In genomic region chr15:96349034-96349932, GRCh38 we compare ENCODE assay signal across 14 cellular contexts. TPM values are rescaled to one million over a fixed set of nuclear protein-coding genes. Genes with fewer than 3 reads are reported as not detected.
DNase-seq lines count a peak whose midpoint lies in the region; ATAC-seq and TF ChIP-seq lines count a peak whose summit lies in the region.
"Had no signal": no experiment of that assay in that cellular context is flagged by ENCODE, and none has a peak within 500 bp of the region (broad histone marks: within the 10 kb centered on the region; RNA-seq: fewer than 3 reads in every experiment).

No MANE protein-coding gene starts in this region.

- peak overlapping the region; percentile 96 for H3K27ac Mint-ChIP-seq in osteocyte (ENCODE audit: unreplicated experiment)
- H3K27ac Mint-ChIP-seq in immature natural killer cell = no peak overlapping the region
- H3K27ac Mint-ChIP-seq: H9 had no signal

- no peak for TF ChIP-seq POLR2A in vagina (IDR thresholded peaks at IDR 0.05)

- H3K36me3 ChIP-seq in vagina = no peaks in the 10 kb centered on the region
- H3K36me3 ChIP-seq in aorta (ENCODE audit: control insufficient read depth in 1 of 2, insufficient read depth in 2 of 2, low read length in 1 of 2) = no peaks in the 10 kb centered on the region

- H3K9me3 ChIP-seq in right cardiac atrium (ENCODE audit: control insufficient read depth, low read length) (no peaks in the 10 kb centered on the region), vagina (no peaks in the 10 kb centered on the region), aorta (ENCODE audit: control insufficient read depth, low read length) (no peaks in the 10 kb centered on the region)

- 51% methylated on average over 5 of the region's 5 CpGs for WGBS in right cardiac atrium
- WGBS in aorta, 2 donors = 75 to 78% methylated on average over 5 of the region's 5 CpGs

- TF ChIP-seq CTCF in fibroblast of mammary gland (conservative IDR thresholded peaks at IDR 0.05; ENCODE audit: control insufficient read depth, insufficient read depth, low read depth, low read length) (no peak), osteocyte (IDR thresholded peaks at IDR 0.05) (no peak), vagina (IDR thresholded peaks at IDR 0.05) (no peak)

- H3K4me3 ChIP-seq in right cardiac atrium (ENCODE audit: low read length) = no peak overlapping the region
- H3K4me3 ChIP-seq in fibroblast of mammary gland (ENCODE audit: control insufficient read depth, low read depth, low read length) = no peak overlapping the region
- no peak overlapping the region for H3K4me3 ChIP-seq in vagina
- H3K4me3 ChIP-seq in aorta (ENCODE audit: low read length in 2 of 2) = no peak overlapping the region

- H3K4me1 Mint-ChIP-seq in osteocyte (ENCODE audit: unreplicated experiment) (peaks cover 92% of the 10 kb centered on the region), immature natural killer cell (no peaks in the 10 kb centered on the region)

- intact Hi-C loops in right cardiac atrium (cut with DNase I) = loop anchor here in 3 of 4 donors (5.0 to 10.0 kb wide), 3 partner anchors 1064 to 1094 kb away; no protein-coding TSS in a partner anchor
- intact Hi-C loops in Right ventricle myocardium superior (cut with DNase I) = no loop called here
- intact Hi-C loops in vagina (cut with DNase I) = no loop called here
- intact Hi-C loops in aorta (cut with DNase I) = loop anchor here (10.0 kb wide), 5 partner anchors 886 to 1674 kb away; no protein-coding TSS in a partner anchor

- no peaks in the 10 kb centered on the region for H3K27me3 Mint-ChIP-seq in osteocyte (ENCODE audit: unreplicated experiment)
- peaks cover 31 to 78% (median 62%) of the 10 kb centered on the region in 3 donors for H3K27me3 Mint-ChIP-seq in immature natural killer cell (ENCODE audit: low read depth in 3 of 3)

- DNase-seq in right cardiac atrium (no peak), Right ventricle myocardium superior (no peak), fibroblast of mammary gland (ENCODE audit: low read depth) (peak; percentile 17), osteocyte (ENCODE audit: extremely low spot score, unreplicated experiment) (no peak), vagina (ENCODE audit: extremely low spot score in 2 of 2) (no peak), immature natural killer cell (no peak), aorta (no peak)
- DNase-seq: activated naive CD4-positive, alpha-beta T cell treated with Interleukin-2 at 50 U/mL for 16 hours; cerebellar nuclear complex; NCI-H1048; stimulated activated naive CD4-positive, alpha-beta T cell treated with Interleukin-2 at 50 U/mL for 16 hours had no signal

- H3K27ac ChIP-seq in right cardiac atrium (ENCODE audit: low read length) = peak overlapping the region; percentile 93
- peak overlapping the region; percentile 99 for H3K27ac ChIP-seq in vagina
- no peak overlapping the region for H3K27ac ChIP-seq in aorta (ENCODE audit: low read depth in 1 of 2, low read length in 2 of 2)

- H3K36me3 Mint-ChIP-seq in osteocyte (ENCODE audit: unreplicated experiment) = peaks cover 25% of the 10 kb centered on the region
- H3K36me3 Mint-ChIP-seq in immature natural killer cell = peaks cover 0 to 10% (median 5%) of the 10 kb centered on the region in 3 donors

- ATAC-seq in right cardiac atrium (no peak), Right ventricle myocardium superior (ENCODE audit: poor library complexity) (no peak), aorta (ENCODE audit: low FRiP score) (no peak), GM21515 (IDR thresholded peaks at IDR 0.05; ENCODE audit: unreplicated experiment) (no peak)
- ATAC-seq: sciatic nerve had no signal

- H3K4me1 ChIP-seq in right cardiac atrium (ENCODE audit: control insufficient read depth, insufficient read depth, low read length) (peaks cover 10% of the 10 kb centered on the region), vagina (peaks cover 47% of the 10 kb centered on the region), aorta (ENCODE audit: control insufficient read depth in 1 of 2, insufficient read depth in 2 of 2, low read length in 2 of 2) (no peaks in the 10 kb centered on the region)

- no peaks in the 10 kb centered on the region for H3K9me3 Mint-ChIP-seq in osteocyte (ENCODE audit: unreplicated experiment)
- H3K9me3 Mint-ChIP-seq in immature natural killer cell = peaks cover 0 to 46% (median 4%) of the 10 kb centered on the region in 6 donors

- H3K27me3 ChIP-seq in right cardiac atrium (ENCODE audit: control insufficient read depth, insufficient read depth) (no peaks in the 10 kb centered on the region), vagina (no peaks in the 10 kb centered on the region), aorta (ENCODE audit: control insufficient read depth in 1 of 2, insufficient read depth in 2 of 2, low read length in 1 of 2) (no peaks in the 10 kb centered on the region)

- peak overlapping the region; percentile 63 for H3K4me3 Mint-ChIP-seq in osteocyte (ENCODE audit: unreplicated experiment)
- no peak overlapping the region for H3K4me3 Mint-ChIP-seq in immature natural killer cell

RNA-seq across cellular contexts. Expression of gene NR2F2, which starts 18.8 kb away (rescaled TPM):
- total RNA-seq in right cardiac atrium (10 to 100 TPM; 44.3 to 68.6 (median 54.8) TPM), Right ventricle myocardium superior (11.0 TPM), osteocyte (286 and 292 TPM in 2 replicates), vagina (39.8 TPM), aorta (100 to 1,000 TPM; 102 to 132 TPM)
- polyA plus RNA-seq in right cardiac atrium (43.0 TPM), immature natural killer cell (not detected), aorta (100 to 1,000 TPM in 1 of 2 donors, 10 to 100 TPM in 1; 26.0 to 115 TPM)

Comparison
In these comparisons a context has a peak if more than half of its experiments do, and no peak if none do; other contexts are left out.
1. intact Hi-C loops: an anchor here in right cardiac atrium (5.0 to 10.0 kb wide) and aorta (10.0 kb wide); none called in Right ventricle myocardium superior and vagina.
2. H3K27ac ChIP-seq: peak in right cardiac atrium (single experiment) and vagina (single experiment); none in aorta (0 of 2).